In genomic region chr11:65856689-65857499, GRCh38 we compare ENCODE assay signal across 2 cellular contexts.
TF ChIP-seq lines count a peak whose summit lies in the region.

No MANE protein-coding gene starts in this region.

TF ChIP-seq in SK-N-SH, 30 proteins besides CTCF, POLR2A, EP300 and RAD21 (continued from another document and continues in another):
- TF ChIP-seq FOXM1 (IDR thresholded peaks at IDR 0.05; ENCODE audit: low read depth) (no peak), NRF1 (IDR thresholded peaks at IDR 0.05; ENCODE audit: low read depth, low read length) (no peak), TAF1 (IDR thresholded peaks at IDR 0.05; ENCODE audit: borderline replicate concordance, low read depth, low read length) (peak; percentile 51; the same call in 1 of the 2 replicates), REST (IDR thresholded peaks at IDR 0.05; ENCODE audit: low read depth, low read length) (no peak), ELF1 (IDR thresholded peaks at IDR 0.05) (peak; percentile 32), FOXJ3 (CRISPR knock-in tag; IDR thresholded peaks at IDR 0.05) (no peak), MEF2A (IDR thresholded peaks at IDR 0.05; ENCODE audit: borderline replicate concordance, low read depth) (no peak), JUND (IDR thresholded peaks at IDR 0.05) (no peak), MAX (IDR thresholded peaks at IDR 0.05; ENCODE audit: low read depth) (peak; percentile 73), SIN3A (IDR thresholded peaks at IDR 0.05; ENCODE audit: borderline replicate concordance, low read depth, low read length) (no peak), YY1 (IDR thresholded peaks at IDR 0.05; ENCODE audit: low read depth) (no peak), EZH2phosphoT487 (IDR thresholded peaks at IDR 0.05; ENCODE audit: borderline replicate concordance, low read depth) (no peak), FOSL2 (IDR thresholded peaks at IDR 0.05; ENCODE audit: borderline replicate concordance, low read depth) (no peak), GATA2 (CRISPR knock-in tag; IDR thresholded peaks at IDR 0.05) (no peak), NFIC (IDR thresholded peaks at IDR 0.05; ENCODE audit: borderline replicate concordance) (no peak), IRF3 (IDR thresholded peaks at IDR 0.05; ENCODE audit: low read depth, low read length) (no peak), RXRA (IDR thresholded peaks at IDR 0.05; ENCODE audit: borderline replicate concordance, low read depth) (no peak), TCF12 (IDR thresholded peaks at IDR 0.05) (no peak), RFX5 (IDR thresholded peaks at IDR 0.05; ENCODE audit: low read length) (no peak), POLR2AphosphoS5 (IDR thresholded peaks at IDR 0.05; ENCODE audit: low read depth, low read length) (no peak; the same call in 1 of the 2 replicates), TEAD4 (IDR thresholded peaks at IDR 0.05; ENCODE audit: borderline replicate concordance, insufficient read depth) (no peak), RCOR1 (IDR thresholded peaks at IDR 0.05; ENCODE audit: low read length) (no peak), USF2 (IDR thresholded peaks at IDR 0.05; ENCODE audit: borderline replicate concordance, low read depth, low read length) (peak; percentile 64)
- TF ChIP-seq, protein P1, sequence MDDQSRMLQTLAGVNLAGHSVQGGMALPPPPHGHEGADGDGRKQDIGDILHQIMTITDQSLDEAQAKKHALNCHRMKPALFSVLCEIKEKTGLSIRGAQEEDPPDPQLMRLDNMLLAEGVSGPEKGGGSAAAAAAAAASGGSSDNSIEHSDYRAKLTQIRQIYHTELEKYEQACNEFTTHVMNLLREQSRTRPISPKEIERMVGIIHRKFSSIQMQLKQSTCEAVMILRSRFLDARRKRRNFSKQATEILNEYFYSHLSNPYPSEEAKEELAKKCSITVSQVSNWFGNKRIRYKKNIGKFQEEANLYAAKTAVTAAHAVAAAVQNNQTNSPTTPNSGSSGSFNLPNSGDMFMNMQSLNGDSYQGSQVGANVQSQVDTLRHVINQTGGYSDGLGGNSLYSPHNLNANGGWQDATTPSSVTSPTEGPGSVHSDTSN (IDR thresholded peaks at IDR 0.05), result no peak
- TF ChIP-seq, protein P2, sequence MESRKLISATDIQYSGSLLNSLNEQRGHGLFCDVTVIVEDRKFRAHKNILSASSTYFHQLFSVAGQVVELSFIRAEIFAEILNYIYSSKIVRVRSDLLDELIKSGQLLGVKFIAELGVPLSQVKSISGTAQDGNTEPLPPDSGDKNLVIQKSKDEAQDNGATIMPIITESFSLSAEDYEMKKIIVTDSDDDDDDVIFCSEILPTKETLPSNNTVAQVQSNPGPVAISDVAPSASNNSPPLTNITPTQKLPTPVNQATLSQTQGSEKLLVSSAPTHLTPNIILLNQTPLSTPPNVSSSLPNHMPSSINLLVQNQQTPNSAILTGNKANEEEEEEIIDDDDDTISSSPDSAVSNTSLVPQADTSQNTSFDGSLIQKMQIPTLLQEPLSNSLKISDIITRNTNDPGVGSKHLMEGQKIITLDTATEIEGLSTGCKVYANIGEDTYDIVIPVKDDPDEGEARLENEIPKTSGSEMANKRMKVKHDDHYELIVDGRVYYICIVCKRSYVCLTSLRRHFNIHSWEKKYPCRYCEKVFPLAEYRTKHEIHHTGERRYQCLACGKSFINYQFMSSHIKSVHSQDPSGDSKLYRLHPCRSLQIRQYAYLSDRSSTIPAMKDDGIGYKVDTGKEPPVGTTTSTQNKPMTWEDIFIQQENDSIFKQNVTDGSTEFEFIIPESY (IDR thresholded peaks at IDR 0.05; ENCODE audit: borderline replicate concordance, low read depth), result no peak

TF ChIP-seq in SK-N-SH treated with all-trans-retinoic acid at 6 μM for 48 hours, 23 proteins besides CTCF, POLR2A, EP300 and RAD21:
- TF ChIP-seq, protein P3, sequence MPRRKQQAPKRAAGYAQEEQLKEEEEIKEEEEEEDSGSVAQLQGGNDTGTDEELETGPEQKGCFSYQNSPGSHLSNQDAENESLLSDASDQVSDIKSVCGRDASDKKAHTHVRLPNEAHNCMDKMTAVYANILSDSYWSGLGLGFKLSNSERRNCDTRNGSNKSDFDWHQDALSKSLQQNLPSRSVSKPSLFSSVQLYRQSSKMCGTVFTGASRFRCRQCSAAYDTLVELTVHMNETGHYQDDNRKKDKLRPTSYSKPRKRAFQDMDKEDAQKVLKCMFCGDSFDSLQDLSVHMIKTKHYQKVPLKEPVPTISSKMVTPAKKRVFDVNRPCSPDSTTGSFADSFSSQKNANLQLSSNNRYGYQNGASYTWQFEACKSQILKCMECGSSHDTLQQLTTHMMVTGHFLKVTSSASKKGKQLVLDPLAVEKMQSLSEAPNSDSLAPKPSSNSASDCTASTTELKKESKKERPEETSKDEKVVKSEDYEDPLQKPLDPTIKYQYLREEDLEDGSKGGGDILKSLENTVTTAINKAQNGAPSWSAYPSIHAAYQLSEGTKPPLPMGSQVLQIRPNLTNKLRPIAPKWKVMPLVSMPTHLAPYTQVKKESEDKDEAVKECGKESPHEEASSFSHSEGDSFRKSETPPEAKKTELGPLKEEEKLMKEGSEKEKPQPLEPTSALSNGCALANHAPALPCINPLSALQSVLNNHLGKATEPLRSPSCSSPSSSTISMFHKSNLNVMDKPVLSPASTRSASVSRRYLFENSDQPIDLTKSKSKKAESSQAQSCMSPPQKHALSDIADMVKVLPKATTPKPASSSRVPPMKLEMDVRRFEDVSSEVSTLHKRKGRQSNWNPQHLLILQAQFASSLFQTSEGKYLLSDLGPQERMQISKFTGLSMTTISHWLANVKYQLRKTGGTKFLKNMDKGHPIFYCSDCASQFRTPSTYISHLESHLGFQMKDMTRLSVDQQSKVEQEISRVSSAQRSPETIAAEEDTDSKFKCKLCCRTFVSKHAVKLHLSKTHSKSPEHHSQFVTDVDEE (CRISPR knock-in tag; IDR thresholded peaks at IDR 0.05), result no peak
- no peak for TF ChIP-seq PPARA (CRISPR knock-in tag; IDR thresholded peaks at IDR 0.05; ENCODE audit: borderline replicate concordance)
- no peak for TF ChIP-seq RARB (CRISPR knock-in tag; IDR thresholded peaks at IDR 0.05)
- no peak for TF ChIP-seq ZFP30 (CRISPR knock-in tag; IDR thresholded peaks at IDR 0.05)
- TF ChIP-seq PATZ1 (CRISPR knock-in tag; IDR thresholded peaks at IDR 0.05; ENCODE audit: borderline replicate concordance), result no peak
- TF ChIP-seq CSDC2 (CRISPR knock-in tag; IDR thresholded peaks at IDR 0.05), result no peak
- no peak for TF ChIP-seq ZNF8 (CRISPR knock-in tag; IDR thresholded peaks at IDR 0.05)
- TF ChIP-seq TOX (CRISPR knock-in tag; IDR thresholded peaks at IDR 0.05; ENCODE audit: borderline replicate concordance), result no peak
- TF ChIP-seq SNAI2 (CRISPR knock-in tag; IDR thresholded peaks at IDR 0.05), result no peak
- TF ChIP-seq ZFP3 (CRISPR knock-in tag; IDR thresholded peaks at IDR 0.05), result no peak
